ENCODE assay signal across 17 cellular contexts in genomic region chr2:190431907-190432306, GRCh38. TPM values are rescaled to one million over a fixed set of nuclear protein-coding genes. Genes with fewer than 3 reads are reported as not detected.
DNase-seq lines count a peak whose midpoint lies in the region; ATAC-seq, FAIRE-seq and TF ChIP-seq lines count a peak whose summit lies in the region.
"Had no signal": no experiment of that assay in that cellular context is flagged by ENCODE, and none has a peak within 500 bp of the region (broad histone marks: within the 10 kb centered on the region; RNA-seq: fewer than 3 reads in every experiment).

No MANE protein-coding gene starts in this region.

- no peaks in the 10 kb centered on the region for H3K27me3 ChIP-seq in CD4-positive, alpha-beta memory T cell (ENCODE audit: insufficient read depth, low read length)
- no peaks in the 10 kb centered on the region for H3K27me3 ChIP-seq in GM23248 (replicated peaks; ENCODE audit: insufficient read depth)
- H3K27me3 ChIP-seq: BE2C, left lung, suprapubic skin had no signal

- peaks cover 8% of the 10 kb centered on the region for H3K36me3 ChIP-seq in CD4-positive, alpha-beta memory T cell (ENCODE audit: insufficient read depth, low read length)
- H3K36me3 ChIP-seq in GM23248 (ENCODE audit: low read depth) = no peaks in the 10 kb centered on the region

- H3K36me3 Mint-ChIP-seq in CD4-positive, alpha-beta memory T cell = peaks cover 41 to 48% of the 10 kb centered on the region in 2 donors
- H3K36me3 Mint-ChIP-seq in naive thymus-derived CD8-positive, alpha-beta T cell = peaks cover 14 to 52% (median 29%) of the 10 kb centered on the region in 3 donors

- H3K4me3 Mint-ChIP-seq in CD4-positive, alpha-beta memory T cell = peak overlapping the region in 2 of 8 donors; percentile 2 to 58
- peak overlapping the region in 6 of 10 donors; percentile 5 to 42 (median 32) for H3K4me3 Mint-ChIP-seq in naive thymus-derived CD8-positive, alpha-beta T cell

- no peaks in the 10 kb centered on the region for H3K9me3 ChIP-seq in CD4-positive, alpha-beta memory T cell (ENCODE audit: control insufficient read depth in 1 of 2, low read length in 2 of 2)
- no peaks in the 10 kb centered on the region for H3K9me3 ChIP-seq in GM23248 (ENCODE audit: low read depth)
- H3K9me3 ChIP-seq: BE2C, left lung, suprapubic skin had no signal

- CTCF ChIA-PET in CD4-positive, alpha-beta memory T cell (lab: Charles Lee; ENCODE audit: partially characterized antibody) = no interaction called here

- peaks cover 42 to 66% (median 55%) of the 10 kb centered on the region in 4 donors for H3K4me1 Mint-ChIP-seq in CD4-positive, alpha-beta memory T cell
- peaks cover 29 to 75% (median 64%) of the 10 kb centered on the region in 4 donors for H3K4me1 Mint-ChIP-seq in naive thymus-derived CD8-positive, alpha-beta T cell

- H3K9me3 Mint-ChIP-seq in CD4-positive, alpha-beta memory T cell = no peaks in the 10 kb centered on the region
- peaks cover 0 to 7% (median 0%) of the 10 kb centered on the region in 9 donors for H3K9me3 Mint-ChIP-seq in naive thymus-derived CD8-positive, alpha-beta T cell

- H3K4me3 ChIP-seq in CD4-positive, alpha-beta memory T cell (ENCODE audit: low read length in 2 of 2) = no peak overlapping the region
- no peak overlapping the region for H3K4me3 ChIP-seq in GM23248
- H3K4me3 ChIP-seq: left lung, suprapubic skin had no signal

- in situ Hi-C loops in GM23248 (cut with MboI) = no loop called here

- H3K4me1 ChIP-seq in CD4-positive, alpha-beta memory T cell (ENCODE audit: insufficient read depth, low read length) = peaks cover 41% of the 10 kb centered on the region
- H3K4me1 ChIP-seq in GM23248 (ENCODE audit: insufficient read depth) = no peaks in the 10 kb centered on the region
- H3K4me1 ChIP-seq: BE2C, left lung had no signal

- no peak overlapping the region for H2AFZ ChIP-seq in GM23248

- H4K20me1 ChIP-seq in GM23248 (ENCODE audit: insufficient read depth) = no peaks in the 10 kb centered on the region

- H3K4me2 ChIP-seq in GM23248 (ENCODE audit: unreplicated experiment) = no peak overlapping the region

- DNase-seq in CD4-positive, alpha-beta memory T cell = no peak
- DNase-seq in H54 (ENCODE audit: insufficient read length, low spot score) = no peak
- no peak for DNase-seq in naive thymus-derived CD8-positive, alpha-beta T cell
- DNase-seq in GM12891 (ENCODE audit: insufficient read length, low spot score) = no peak
- DNase-seq in GM23248 = no peak
- no peak for DNase-seq in urothelium cell line (ENCODE audit: low spot score)
- DNase-seq: activated CD4-positive, CD25-positive, alpha-beta regulatory T cell treated with anti-CD3 and anti-CD28 coated beads, Interleukin-2, amount 50 U/mL, for 72 hours; BE2C; DMS153; hypothalamus; left lung; NK-92 treated with Interleukin-12 subunit alpha and Interleukin-12 subunit beta, amount 100 ng/mL, for 24 hours; T-helper 1 cell had no signal

- H3K79me2 ChIP-seq in GM23248 (ENCODE audit: insufficient read depth) = no peaks in the 10 kb centered on the region

- peak overlapping the region in 4 of 7 donors; percentile 3 to 75 (median 10) for H3K27ac Mint-ChIP-seq in CD4-positive, alpha-beta memory T cell
- peak overlapping the region in 8 of 10 donors; percentile 5 to 82 (median 36) for H3K27ac Mint-ChIP-seq in naive thymus-derived CD8-positive, alpha-beta T cell
- H3K27ac Mint-ChIP-seq: progenitor cell of endocrine pancreas had no signal

- POLR2A ChIA-PET in CD4-positive, alpha-beta memory T cell (lab: Charles Lee; ENCODE audit: partially characterized antibody) = no interaction called here
- POLR2A ChIA-PET in naive thymus-derived CD8-positive, alpha-beta T cell (lab: Charles Lee) = no interaction called here

- ATAC-seq in naive thymus-derived CD8-positive, alpha-beta T cell = no peak
- ATAC-seq in GM19452 (IDR thresholded peaks at IDR 0.05; ENCODE audit: unreplicated experiment) = no peak
- ATAC-seq: left lung had no signal

- intact Hi-C loops in CD4-positive, alpha-beta memory T cell (cut with micrococcal nuclease) = no loop called here

- FAIRE-seq in H54 (lab: Jason Lieb, UNC) = peak; percentile 57
- peak; percentile 85 for FAIRE-seq in colon (lab: Jason Lieb, UNC)
- FAIRE-seq in GM12891 (lab: Jason Lieb, UNC) = no peak
- no peak for FAIRE-seq in urothelium cell line (lab: Jason Lieb, UNC)

- H3K9ac ChIP-seq in GM23248 = no peak overlapping the region

- no peaks in the 10 kb centered on the region for H3F3A ChIP-seq in GM23248 (ENCODE audit: insufficient read depth)

- TF ChIP-seq POLR2A in H54 (IDR thresholded peaks at IDR 0.05; ENCODE audit: low read depth, low read length) (no peak), GM12891 (IDR thresholded peaks at IDR 0.05; ENCODE audit: low read depth, low read length) (no peak)

- H3K27ac ChIP-seq in CD4-positive, alpha-beta memory T cell (ENCODE audit: low read depth, low read length) = no peak overlapping the region
- H3K27ac ChIP-seq in GM23248 = no peak overlapping the region
- H3K27ac ChIP-seq: left lung, suprapubic skin had no signal

- H3K9me2 ChIP-seq in GM23248 (ENCODE audit: insufficient read depth) = no peaks in the 10 kb centered on the region

- H3K27me3 Mint-ChIP-seq in CD4-positive, alpha-beta memory T cell = no peaks in the 10 kb centered on the region
- no peaks in the 10 kb centered on the region for H3K27me3 Mint-ChIP-seq in naive thymus-derived CD8-positive, alpha-beta T cell
- H3K27me3 Mint-ChIP-seq: progenitor cell of endocrine pancreas had no signal

TF ChIP-seq in GM12891, 5 proteins besides CTCF, POLR2A, EP300 and RAD21:
- TF ChIP-seq POU2F2 (IDR thresholded peaks at IDR 0.05; ENCODE audit: low read depth, low read length) (no peak), TAF1 (IDR thresholded peaks at IDR 0.05; ENCODE audit: low read depth, low read length) (no peak), PAX5 (IDR thresholded peaks at IDR 0.05; ENCODE audit: insufficient read depth, low read length, severe bottlenecking) (no peak), SPI1 (IDR thresholded peaks at IDR 0.05; ENCODE audit: low read depth, low read length) (no peak), POLR2AphosphoS5 (IDR thresholded peaks at IDR 0.05; ENCODE audit: low read depth, low read length) (no peak)

RNA-seq across cellular contexts. Expression of gene MFSD6, which starts 23.8 kb away (rescaled TPM):
- total RNA-seq in CD4-positive, alpha-beta memory T cell = 10 to 100 TPM; 38.3 to 47.5 TPM
- 10 to 100 TPM in 1 of 2 donors, 1 to 10 TPM in 1; 7.7 to 29.1 TPM for polyA plus RNA-seq in CD4-positive, alpha-beta memory T cell
- 10 to 100 TPM; 58.2 to 61.3 TPM for total RNA-seq in naive thymus-derived CD8-positive, alpha-beta T cell
- polyA plus RNA-seq in naive thymus-derived CD8-positive, alpha-beta T cell = 10 to 100 TPM; 14.7 to 18.5 (median 16.7) TPM
- polyA plus RNA-seq in GM12891 (2012; ENCODE audit: low read depth, missing spikeins) = 12.1 TPM
- 4.9 and 6.7 TPM in 2 replicates for total RNA-seq in GM23248 (2014; rRNA removed; shearing (Covaris generic))
- polyA plus RNA-seq in GM23248 (2016; fragmentation: Nextera tagmentation; extraction: Ambion mirVana) = 3.2 and 4.2 TPM in 2 replicates
